11 cellular contexts compared by ENCODE assay signal in the genomic region with DNA sequence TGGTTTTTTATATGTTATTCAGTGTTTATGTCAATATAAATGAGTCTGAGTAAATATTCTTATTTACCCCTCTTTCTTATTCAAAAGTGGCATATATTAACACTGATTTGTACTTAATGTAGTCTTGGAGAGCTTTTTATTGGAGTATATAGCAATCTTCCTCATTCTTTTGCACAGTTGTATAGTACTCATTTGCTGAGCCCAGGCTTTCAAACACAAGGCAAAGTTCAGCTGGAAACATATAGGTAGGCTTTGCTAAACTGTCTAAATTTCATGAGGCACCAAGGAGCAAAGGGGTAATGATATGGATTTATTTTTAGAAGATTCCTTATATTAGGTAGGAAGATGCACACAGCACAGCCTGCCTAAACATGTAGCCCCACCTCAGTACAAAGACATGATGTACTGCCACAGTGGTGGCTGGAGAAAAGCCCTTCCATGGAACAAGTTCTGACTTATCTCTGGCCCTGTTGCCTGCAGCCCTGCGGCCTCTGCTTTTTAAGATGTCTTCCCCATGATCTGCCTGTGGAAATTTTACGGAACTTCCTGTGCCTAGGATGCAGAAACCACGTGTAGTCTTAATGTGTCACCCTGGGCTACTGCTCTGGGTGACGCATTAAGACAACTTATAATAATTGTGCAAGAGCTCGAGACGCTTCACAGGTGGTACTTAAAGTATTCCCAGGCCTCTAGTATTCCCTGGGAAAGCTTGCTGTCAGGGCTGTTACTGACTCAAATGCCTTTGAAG. TPM values are rescaled to one million over a fixed set of nuclear protein-coding genes. Genes with fewer than 3 reads are reported as not detected.
DNase-seq lines count a peak whose midpoint lies in the region; ATAC-seq and TF ChIP-seq lines count a peak whose summit lies in the region.
"Had no signal": no experiment of that assay in that cellular context is flagged by ENCODE, and none has a peak within 500 bp of the region (broad histone marks: within the 10 kb centered on the region; RNA-seq: fewer than 3 reads in every experiment).

No MANE protein-coding gene starts in this region.

- DNase-seq in CD4-positive, alpha-beta memory T cell = no peak
- DNase-seq in NOMO-1 treated with DMSO at 0.1 percent for 48 hours (lab: John Stamatoyannopoulos, UW; ENCODE audit: unreplicated experiment) (peak; percentile 55), activated gamma-delta T cell (lab: John Stamatoyannopoulos, UW) (no peak), UCSD-AML1 (lab: John Stamatoyannopoulos, UW; ENCODE audit: unreplicated experiment) (no peak), middle frontal gyrus (ENCODE audit: extremely low spot score, low spot score) (no peak)
- no peak for DNase-seq in central memory CD8-positive, alpha-beta T cell (ENCODE audit: low spot score in 2 of 2)
- DNase-seq: Caco-2, cortex of kidney, NCI-H2227 treated with DMSO at 0.1 percent for 48 hours had no signal

- intact Hi-C loops in CD4-positive, alpha-beta memory T cell (cut with micrococcal nuclease) = loop anchor here (5.0 kb wide), 1 partner anchor 360 kb away; no protein-coding TSS in a partner anchor

- H3K9me3 ChIP-seq in CD4-positive, alpha-beta memory T cell (ENCODE audit: control insufficient read depth in 1 of 2, low read length in 2 of 2) = no peaks in the 10 kb centered on the region
- H3K9me3 ChIP-seq in neutrophil = no peaks in the 10 kb centered on the region
- H3K9me3 ChIP-seq: Caco-2 had no signal

- H3K27me3 Mint-ChIP-seq in CD4-positive, alpha-beta memory T cell = no peaks in the 10 kb centered on the region
- no peaks in the 10 kb centered on the region for H3K27me3 Mint-ChIP-seq in central memory CD8-positive, alpha-beta T cell

- no peaks in the 10 kb centered on the region for H3K9me3 Mint-ChIP-seq in CD4-positive, alpha-beta memory T cell
- no peaks in the 10 kb centered on the region for H3K9me3 Mint-ChIP-seq in central memory CD8-positive, alpha-beta T cell

- POLR2A ChIA-PET in CD4-positive, alpha-beta memory T cell (lab: Charles Lee; ENCODE audit: partially characterized antibody) = interaction anchor here (0.6 to 6.8 kb wide), 9 partner anchors 10 to 556 kb away, joined by 3 to 214 read pairs (median 13); a partner anchor contains a TSS

- H3K4me1 Mint-ChIP-seq in CD4-positive, alpha-beta memory T cell = peaks cover 71 to 100% (median 89%) of the 10 kb centered on the region in 4 donors
- H3K4me1 Mint-ChIP-seq in central memory CD8-positive, alpha-beta T cell = peaks cover 88% of the 10 kb centered on the region

- H3K4me3 ChIP-seq in CD4-positive, alpha-beta memory T cell (ENCODE audit: low read length in 2 of 2) = no peak overlapping the region
- H3K4me3 ChIP-seq in neutrophil (ENCODE audit: low read depth in 1 of 2, low read length in 1 of 2) = peak overlapping the region; percentile 10 to 25

- peaks cover 99% of the 10 kb centered on the region for H3K4me1 ChIP-seq in CD4-positive, alpha-beta memory T cell (ENCODE audit: insufficient read depth, low read length)
- peaks cover 96 to 100% of the 10 kb centered on the region in 2 experiments for H3K4me1 ChIP-seq in neutrophil (ENCODE audit: control insufficient read depth in 1 of 2, insufficient read depth in 1 of 2, low read depth in 1 of 2, low read length in 1 of 2)

- no peak for ATAC-seq in central memory CD8-positive, alpha-beta T cell (replicated peaks; ENCODE audit: extremely low read depth, poor library complexity, severe bottlenecking)
- no peak for ATAC-seq in HG03175 (IDR thresholded peaks at IDR 0.05; ENCODE audit: unreplicated experiment)

- peak overlapping the region; percentile 86 to 100 (median 89) for H3K27ac Mint-ChIP-seq in CD4-positive, alpha-beta memory T cell
- peak overlapping the region; percentile 97 for H3K27ac Mint-ChIP-seq in central memory CD8-positive, alpha-beta T cell (ENCODE audit: low read depth)

- no peak for TF ChIP-seq CTCF in neutrophil (IDR thresholded peaks at IDR 0.05)

- CTCF ChIA-PET in CD4-positive, alpha-beta memory T cell (lab: Charles Lee; ENCODE audit: partially characterized antibody) = interaction anchor here (1.0 to 5.4 kb wide), 7 partner anchors 9 to 114 kb away, joined by 3 to 59 read pairs (median 4); a partner anchor contains a TSS

- H3K27me3 ChIP-seq in CD4-positive, alpha-beta memory T cell (ENCODE audit: insufficient read depth, low read length) = no peaks in the 10 kb centered on the region
- no peaks in the 10 kb centered on the region for H3K27me3 ChIP-seq in neutrophil

- no peaks in the 10 kb centered on the region for H3K36me3 ChIP-seq in CD4-positive, alpha-beta memory T cell (ENCODE audit: insufficient read depth, low read length)
- no peaks in the 10 kb centered on the region for H3K36me3 ChIP-seq in neutrophil

- H3K27ac ChIP-seq in CD4-positive, alpha-beta memory T cell (ENCODE audit: low read depth, low read length) = peak overlapping the region; percentile 98
- peak overlapping the region; percentile 99 for H3K27ac ChIP-seq in neutrophil

- peak overlapping the region in 4 of 8 donors; percentile 9 to 68 (median 42) for H3K4me3 Mint-ChIP-seq in CD4-positive, alpha-beta memory T cell
- no peak overlapping the region for H3K4me3 Mint-ChIP-seq in central memory CD8-positive, alpha-beta T cell

- H3K36me3 Mint-ChIP-seq in CD4-positive, alpha-beta memory T cell = peaks cover 0 to 2% of the 10 kb centered on the region in 2 donors
- H3K36me3 Mint-ChIP-seq in central memory CD8-positive, alpha-beta T cell (ENCODE audit: insufficient read depth) = peaks cover 13% of the 10 kb centered on the region

RNA-seq across cellular contexts. Expression of a gene that starts 9.6 kb away (rescaled TPM):
- total RNA-seq in CD4-positive, alpha-beta memory T cell = 100 to 1,000 TPM; 358 to 376 TPM
- polyA plus RNA-seq in CD4-positive, alpha-beta memory T cell = 100 to 1,000 TPM; 329 to 494 TPM

RNA-seq across cellular contexts. Expression of a gene that starts 56.9 kb away (rescaled TPM):
- 10 to 100 TPM; 42.9 to 46.8 TPM for total RNA-seq in CD4-positive, alpha-beta memory T cell
- polyA plus RNA-seq in CD4-positive, alpha-beta memory T cell = 10 to 100 TPM; 24.4 to 28.5 TPM

RNA-seq across cellular contexts. Expression of a gene that starts 57.3 kb away (rescaled TPM):
- 10 to 100 TPM; 67.9 to 69.4 TPM for total RNA-seq in CD4-positive, alpha-beta memory T cell
- 10 to 100 TPM; 49.8 to 61.3 TPM for polyA plus RNA-seq in CD4-positive, alpha-beta memory T cell

Comparison
In these comparisons a context has a peak if more than half of its experiments do, and no peak if none do; other contexts are left out.
1. H3K4me3 ChIP-seq: peak in neutrophil (2 of 2); none in CD4-positive, alpha-beta memory T cell (0 of 2).